In genomic region chr1:28091043-28091781, GRCh38 we compare ENCODE assay signal across 1 cellular context.
TF ChIP-seq lines count a peak whose summit lies in the region.

No MANE protein-coding gene starts in this region.

TF ChIP-seq in GM12878, 131 proteins besides CTCF, POLR2A, EP300 and RAD21 (continued from another document):
- no peak for TF ChIP-seq PRDM15 (CRISPR knock-in tag; IDR thresholded peaks at IDR 0.05)
- TF ChIP-seq POLR2AphosphoS2 (IDR thresholded peaks at IDR 0.05; ENCODE audit: low read depth, low read length) = no peak
- TF ChIP-seq NFIC (IDR thresholded peaks at IDR 0.05; ENCODE audit: low read depth, low read length) = no peak
- TF ChIP-seq EED (IDR thresholded peaks at IDR 0.05; ENCODE audit: low read depth) = no peak
- no peak for TF ChIP-seq TARDBP (IDR thresholded peaks at IDR 0.05; ENCODE audit: borderline replicate concordance)
- TF ChIP-seq TCF12 (IDR thresholded peaks at IDR 0.05; ENCODE audit: low read depth, low read length) = no peak
- no peak for TF ChIP-seq NFXL1 (IDR thresholded peaks at IDR 0.05; ENCODE audit: borderline replicate concordance)
- TF ChIP-seq RUNX3 (IDR thresholded peaks at IDR 0.05; ENCODE audit: low read length) = peak; percentile 46; the same call in 1 of the 2 replicates
- no peak for TF ChIP-seq ATF2 (IDR thresholded peaks at IDR 0.05; ENCODE audit: low read length)
- TF ChIP-seq BCL3 (IDR thresholded peaks at IDR 0.05; ENCODE audit: borderline replicate concordance, insufficient read depth, low read depth, low read length, poor library complexity, severe bottlenecking) = no peak
- no peak for TF ChIP-seq NKRF (conservative IDR thresholded peaks at IDR 0.05)
- no peak for TF ChIP-seq GABPA (IDR thresholded peaks at IDR 0.05; ENCODE audit: low read depth)
- TF ChIP-seq MYC (IDR thresholded peaks at IDR 0.05; ENCODE audit: insufficient read depth, insufficient read length, insufficient replicate concordance, low read length, severe bottlenecking) = no peak
- TF ChIP-seq NR2C1 (IDR thresholded peaks at IDR 0.05) = no peak
- TF ChIP-seq BMI1 (IDR thresholded peaks at IDR 0.05; ENCODE audit: borderline replicate concordance) = no peak
- TF ChIP-seq HSF1 (IDR thresholded peaks at IDR 0.05; ENCODE audit: low read depth, low read length) = no peak
- TF ChIP-seq ZNF217 (IDR thresholded peaks at IDR 0.05) = peak; percentile 31; the same call in 1 of the 2 replicates
- peak; percentile 62 for TF ChIP-seq SKIL (IDR thresholded peaks at IDR 0.05; ENCODE audit: low read depth, poor library complexity, severe bottlenecking)
- no peak for TF ChIP-seq USF1 (IDR thresholded peaks at IDR 0.05; ENCODE audit: borderline replicate concordance, extremely low read length, insufficient read depth, low read depth, low read length)
- no peak for TF ChIP-seq KDM1A (IDR thresholded peaks at IDR 0.05; ENCODE audit: borderline replicate concordance)
- TF ChIP-seq NBN (IDR thresholded peaks at IDR 0.05) = 0 out of 2 replicates have a peak, but pooled peaks have one; percentile 39
- TF ChIP-seq PBX3 (IDR thresholded peaks at IDR 0.05; ENCODE audit: insufficient replicate concordance, low read depth, low read length) = no peak
- no peak for TF ChIP-seq ESRRA (IDR thresholded peaks at IDR 0.05; ENCODE audit: low read length)
- TF ChIP-seq YY1 (IDR thresholded peaks at IDR 0.05; ENCODE audit: low read depth, low read length) = peak; percentile 77
- no peak for TF ChIP-seq RBBP5 (conservative IDR thresholded peaks at IDR 0.05)
- TF ChIP-seq SMARCA5 (IDR thresholded peaks at IDR 0.05) = peak; percentile 76; the same call in 1 of the 2 replicates
- no peak for TF ChIP-seq ZNF687 (IDR thresholded peaks at IDR 0.05)
- TF ChIP-seq SMC3 (IDR thresholded peaks at IDR 0.05; ENCODE audit: borderline replicate concordance, low read length) = peak; percentile 99
- TF ChIP-seq HDAC2 (IDR thresholded peaks at IDR 0.05) = no peak
- TF ChIP-seq ZNF24 (IDR thresholded peaks at IDR 0.05) = 0 out of 2 replicates have a peak, but pooled peaks have one; percentile 28
- no peak for TF ChIP-seq WRNIP1 (IDR thresholded peaks at IDR 0.05; ENCODE audit: borderline replicate concordance, low read depth, low read length)
- TF ChIP-seq E2F8 (IDR thresholded peaks at IDR 0.05; ENCODE audit: low read depth, partially characterized antibody) = peak; percentile 44
- no peak for TF ChIP-seq JUNB (IDR thresholded peaks at IDR 0.05)
- peak in 1 of 2 experiments; percentile 39; a peak in 1 of 4 replicates for TF ChIP-seq IKZF2 (IDR thresholded peaks at IDR 0.05)
- TF ChIP-seq SP1 (IDR thresholded peaks at IDR 0.05; ENCODE audit: low read depth, low read length) = no peak
- no peak for TF ChIP-seq SREBF1 (IDR thresholded peaks at IDR 0.05; ENCODE audit: low read length)
- TF ChIP-seq JUND (IDR thresholded peaks at IDR 0.05; ENCODE audit: low read depth, low read length) = no peak
- TF ChIP-seq KAT2A (conservative IDR thresholded peaks at IDR 0.05; ENCODE audit: control insufficient read depth, low read depth, low read length) = no peak
- no peak for TF ChIP-seq MYB (IDR thresholded peaks at IDR 0.05; ENCODE audit: borderline replicate concordance, low read depth, low read length)
